17 cellular contexts compared by ENCODE assay signal in the genomic region with DNA sequence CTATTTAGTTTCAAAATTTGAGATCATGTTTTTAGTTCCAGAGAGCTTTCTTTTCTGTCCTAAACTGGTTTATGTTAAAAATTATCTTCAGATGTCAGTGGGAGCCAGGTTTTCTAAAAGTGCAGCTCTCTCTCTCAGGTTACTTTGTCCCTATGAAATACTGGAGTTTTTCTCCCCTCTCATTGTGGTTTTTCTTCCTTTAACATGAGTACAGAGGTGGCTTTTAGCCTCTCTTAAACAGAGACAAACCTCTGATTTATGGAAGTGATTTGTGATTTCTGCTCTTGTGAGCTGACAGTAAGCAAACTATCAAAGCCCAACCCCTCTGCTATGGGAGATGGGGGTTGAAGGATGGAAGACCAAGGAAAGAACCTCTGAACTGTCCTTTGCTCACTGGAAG.
"Had no signal": no experiment of that assay in that cellular context is flagged by ENCODE, and none has a peak within 500 bp of the region (broad histone marks: within the 10 kb centered on the region; RNA-seq: fewer than 3 reads in every experiment).

No MANE protein-coding gene starts in this region.

- H3K4me1 ChIP-seq: body of pancreas, esophagus squamous epithelium, parathyroid adenoma, tibial nerve, uterus had no signal

- H3K36me3 ChIP-seq: esophagus squamous epithelium, tibial nerve, uterus, WERI-Rb-1 had no signal

- H3K79me2 ChIP-seq: parathyroid adenoma had no signal

- H3K4me3 ChIP-seq: body of pancreas, coronary artery, esophagus squamous epithelium, tibial nerve, uterus had no signal

- H3K36me3 Mint-ChIP-seq: activated naive CD4-positive, alpha-beta T cell treated with anti-CD3 and anti-CD28 coated beads, Interleukin-2, amount 50 U/mL, for 72 hours had no signal

- H3K9me3 Mint-ChIP-seq: activated CD4-positive, alpha-beta memory T cell treated with anti-CD3 and anti-CD28 coated beads, Interleukin-2, amount 10 ng/mL, durations not matched to agents 7 days and 5 days; activated naive CD4-positive, alpha-beta T cell treated with anti-CD3 and anti-CD28 coated beads, Interleukin-2, amount 50 U/mL, for 72 hours; activated T-cell treated with anti-CD3 and anti-CD28 coated beads, Interleukin-2, amount 50 U/mL, for 4 hours; central memory CD8-positive, alpha-beta T cell; T-helper 1 cell treated with Interleukin-12 subunit alpha and Interleukin-12 subunit beta and Interleukin-4 antibody, amounts not matched to agents 30 μg/mL and 1 μg/mL, for 36 hours had no signal

- H3K27ac ChIP-seq: body of pancreas, coronary artery, esophagus squamous epithelium, parathyroid adenoma, tibial nerve, uterus, WERI-Rb-1 had no signal

- H3K9me3 ChIP-seq: body of pancreas, esophagus squamous epithelium, tibial nerve, uterus had no signal

- H2AFZ ChIP-seq: parathyroid adenoma had no signal

- DNase-seq: activated CD4-positive, alpha-beta memory T cell treated with anti-CD3 and anti-CD28 coated beads, Interleukin-2, amount 10 ng/mL, durations not matched to agents 7 days and 5 days; activated CD4-positive, alpha-beta T cell treated with anti-CD3 and anti-CD28 coated beads for 36 hours; activated gamma-delta T cell; activated T-cell treated with anti-CD3 and anti-CD28 coated beads, Interleukin-2, amount 50 U/mL, for 4 hours; body of pancreas; esophagus squamous epithelium; retina; stimulated activated CD4-positive, alpha-beta T cell treated with anti-CD3 and anti-CD28 coated beads, Interleukin-4, amount 100 ng/mL, for 1 hour; stimulated activated naive CD4-positive, alpha-beta T cell; uterus; WERI-Rb-1 had no signal

- H3K27me3 ChIP-seq: body of pancreas, esophagus squamous epithelium, tibial nerve, uterus had no signal

- H3K27ac Mint-ChIP-seq: activated CD4-positive, alpha-beta memory T cell treated with anti-CD3 and anti-CD28 coated beads, Interleukin-2, amount 10 ng/mL, durations not matched to agents 7 days and 5 days; activated CD4-positive, alpha-beta T cell treated with anti-CD3 and anti-CD28 coated beads for 36 hours; activated naive CD4-positive, alpha-beta T cell treated with anti-CD3 and anti-CD28 coated beads, Interleukin-2, amount 50 U/mL, for 72 hours; T-helper 1 cell treated with Interleukin-12 subunit alpha and Interleukin-12 subunit beta and Interleukin-4 antibody, amounts not matched to agents 30 μg/mL and 1 μg/mL, for 36 hours had no signal

- ATAC-seq: activated CD4-positive, alpha-beta T cell treated with anti-CD3 and anti-CD28 coated beads for 36 hours; activated naive CD4-positive, alpha-beta T cell treated with anti-CD3 and anti-CD28 coated beads, Interleukin-2, amount 50 U/mL, for 72 hours; activated T-cell treated with anti-CD3 and anti-CD28 coated beads, Interleukin-2, amount 50 U/mL, for 4 hours; body of pancreas had no signal

- H3K4me3 Mint-ChIP-seq: activated CD4-positive, alpha-beta memory T cell treated with anti-CD3 and anti-CD28 coated beads, Interleukin-2, amount 10 ng/mL, durations not matched to agents 7 days and 5 days; activated CD4-positive, alpha-beta T cell treated with anti-CD3 and anti-CD28 coated beads for 36 hours; activated T-cell treated with anti-CD3 and anti-CD28 coated beads, Interleukin-2, amount 50 U/mL, for 4 hours; central memory CD8-positive, alpha-beta T cell; T-helper 1 cell treated with Interleukin-12 subunit alpha and Interleukin-12 subunit beta and Interleukin-4 antibody, amounts not matched to agents 30 μg/mL and 1 μg/mL, for 36 hours had no signal

- H3K9ac ChIP-seq: parathyroid adenoma had no signal

- H3K4me1 Mint-ChIP-seq: activated CD4-positive, alpha-beta memory T cell treated with anti-CD3 and anti-CD28 coated beads, Interleukin-2, amount 10 ng/mL, durations not matched to agents 7 days and 5 days; activated CD4-positive, alpha-beta T cell treated with anti-CD3 and anti-CD28 coated beads for 36 hours; central memory CD8-positive, alpha-beta T cell had no signal
